Comparison of ENCODE assay signal across 1 cellular context in genomic region chr11:68715685-68716084, GRCh38.
TF ChIP-seq lines count a peak whose summit lies in the region.

No MANE protein-coding gene starts in this region.

TF ChIP-seq in K562, 482 proteins besides CTCF, POLR2A, EP300 and RAD21 (continued from another document):
- TF ChIP-seq ATF3 (IDR thresholded peaks at IDR 0.05) (0 out of 2 replicates have a peak, but pooled peaks have one; percentile 14), ATF3 (CRISPR knock-in tag; conservative IDR thresholded peaks at IDR 0.05) (no peak)
TF ChIP-seq in K562: peak in this region for 3.
